ENCODE assay signal across 22 cellular contexts in genomic region chr15:62485170-62485720, GRCh38.
DNase-seq lines count a peak whose midpoint lies in the region; ATAC-seq, FAIRE-seq and TF ChIP-seq lines count a peak whose summit lies in the region.
"Had no signal": no experiment of that assay in that cellular context is flagged by ENCODE, and none has a peak within 500 bp of the region (broad histone marks: within the 10 kb centered on the region; RNA-seq: fewer than 3 reads in every experiment).

No MANE protein-coding gene starts in this region.

- H2BK5ac ChIP-seq in H9 (ENCODE audit: insufficient read length, low read length) = no peak overlapping the region
- no peak overlapping the region for H2BK5ac ChIP-seq in mesendoderm (ENCODE audit: low read length)

- H3K27me3 ChIP-seq in H9 (ENCODE audit: insufficient read depth, low read length) (no peaks in the 10 kb centered on the region), mesendoderm (ENCODE audit: insufficient read depth, low read length, poor library complexity) (no peaks in the 10 kb centered on the region)
- H3K27me3 ChIP-seq: MG63 had no signal

- no peaks in the 10 kb centered on the region for H3K27me3 Mint-ChIP-seq in H9 (ENCODE audit: low read depth)

- H3K14ac ChIP-seq in H9 (ENCODE audit: insufficient read depth, low read length) = no peak overlapping the region; the same call in 1 of the 2 replicates

- H3K36me3 ChIP-seq in mesendoderm (ENCODE audit: control insufficient read depth, insufficient read depth, low read length) = no peaks in the 10 kb centered on the region

- DNase-seq in H9 (no peak), caudate nucleus (lab: John Stamatoyannopoulos, UW) (no peak), mesendoderm (no peak), urothelium cell line (ENCODE audit: low spot score) (no peak), dermis blood vessel endothelial cell (no peak)
- no peak for DNase-seq in stimulated activated CD4-positive, alpha-beta T cell treated with anti-CD3 and anti-CD28 coated beads, Interleukin-2, amount 100 ng/mL, for 48 hours
- DNase-seq: CD8-positive, alpha-beta memory T cell; MG63; NCI-H1048; NCI-H1436; NCI-H187 treated with DMSO at 0.1 percent for 48 hours; NCI-H510A; NK-92 treated with Interleukin-12 subunit alpha and Interleukin-12 subunit beta, amount 100 ng/mL, for 24 hours had no signal

- no CpG with 5 or more reads among the region's 6 CpGs for WGBS in H9 (ENCODE audit: extremely low coverage, insufficient read length, low lambda C conversion rate)
- no CpG with 5 or more reads among the region's 6 CpGs for WGBS in mesendoderm (ENCODE audit: extremely low coverage, insufficient coverage, low lambda C conversion rate)

- H3K18ac ChIP-seq in H9 (ENCODE audit: insufficient read length, low read depth, low read length) = peak overlapping the region; percentile 40
- no peak overlapping the region for H3K18ac ChIP-seq in mesendoderm (ENCODE audit: low read length)

- no peak overlapping the region for H2BK12ac ChIP-seq in H9 (ENCODE audit: insufficient read length, low read depth, low read length)

- H2AFZ ChIP-seq in H9 (ENCODE audit: low read length) = no peak overlapping the region

- no peaks in the 10 kb centered on the region; a peak in 1 of 7 replicates for H3K36me3 Mint-ChIP-seq in H9 (ENCODE audit: insufficient read depth in 1 of 3, low read depth in 3 of 3)
- H3K36me3 Mint-ChIP-seq: CD8-positive, alpha-beta memory T cell had no signal

- no peak overlapping the region for H2BK20ac ChIP-seq in H9 (ENCODE audit: low read depth, low read length, poor library complexity, severe bottlenecking)

- ATAC-seq in HG02981 (IDR thresholded peaks at IDR 0.05; ENCODE audit: unreplicated experiment) = no peak
- ATAC-seq: K562, Panc1, SK-N-SH treated with all-trans-retinoic acid at 6 μM for 48 hours had no signal

- H3K4me1 Mint-ChIP-seq in H9 = peaks cover 18 to 34% of the 10 kb centered on the region in 2 experiments
- H3K4me1 Mint-ChIP-seq: CD8-positive, alpha-beta memory T cell had no signal

- H3K4me2 ChIP-seq in H9 (ENCODE audit: insufficient read depth, insufficient read length, low read length) = no peak overlapping the region
- no peak overlapping the region for H3K4me2 ChIP-seq in mesendoderm (ENCODE audit: low read length)

- peaks cover 3% of the 10 kb centered on the region for H4K20me1 ChIP-seq in H9 (ENCODE audit: control insufficient read depth, insufficient read depth, insufficient read length)

- H3K4me3 ChIP-seq in mesendoderm (ENCODE audit: low read length) = no peak overlapping the region
- H3K4me3 ChIP-seq: K562, MG63 had no signal

- H2BK15ac ChIP-seq in H9 (ENCODE audit: low read depth, low read length) (no peak overlapping the region), mesendoderm (replicated peaks; ENCODE audit: low read depth) (no peak overlapping the region)

- H3K56ac ChIP-seq in H9 (ENCODE audit: insufficient read length, low read depth, low read length) (no peak overlapping the region), mesendoderm (ENCODE audit: low read length) (peak overlapping the region; percentile 47)

- H3T11ph ChIP-seq in H9 (ENCODE audit: low read length) = no peak overlapping the region

- H3K23ac ChIP-seq in H9 (ENCODE audit: insufficient read length, low read depth, low read length) (no peak overlapping the region), mesendoderm (ENCODE audit: low read length) (no peak overlapping the region)

- peak overlapping the region in 1 of 3 experiments; percentile 37; a peak in 1 of 7 replicates for H3K27ac Mint-ChIP-seq in H9
- H3K27ac Mint-ChIP-seq: CD8-positive, alpha-beta memory T cell had no signal

- H3K4ac ChIP-seq in H9 (ENCODE audit: low read depth, low read length) = no peak overlapping the region
- H3K4ac ChIP-seq in mesendoderm (ENCODE audit: low read depth, low read length) = no peak overlapping the region

- H3K79me1 ChIP-seq in H9 (ENCODE audit: insufficient read depth, low read depth, low read length, poor library complexity, severe bottlenecking) (no peaks in the 10 kb centered on the region), mesendoderm (ENCODE audit: low read length) (peaks cover 5% of the 10 kb centered on the region)

- no peaks in the 10 kb centered on the region for H3K23me2 ChIP-seq in H9 (ENCODE audit: insufficient read length, low read depth, low read length, poor library complexity, severe bottlenecking)

- no peak overlapping the region for H3K4me3 Mint-ChIP-seq in H9
- H3K4me3 Mint-ChIP-seq: CD8-positive, alpha-beta memory T cell had no signal

- H2BK120ac ChIP-seq in H9 (ENCODE audit: low read depth, low read length, poor library complexity, severe bottlenecking) (no peak overlapping the region), mesendoderm (ENCODE audit: low read depth, low read length) (no peak overlapping the region)

- no peaks in the 10 kb centered on the region for H3K79me2 ChIP-seq in H9 (ENCODE audit: insufficient read depth, low read length)
- no peaks in the 10 kb centered on the region for H3K79me2 ChIP-seq in mesendoderm (ENCODE audit: control insufficient read depth, insufficient read depth, low read length)

- no peaks in the 10 kb centered on the region for H3K9me3 ChIP-seq in H9 (ENCODE audit: control insufficient read depth, low read depth, low read length)
- H3K9me3 ChIP-seq: MG63 had no signal

- H3K4me1 ChIP-seq in H9 (ENCODE audit: insufficient read depth, low read length) (no peaks in the 10 kb centered on the region; the same call in 1 of the 2 replicates), mesendoderm (ENCODE audit: control insufficient read depth, low read depth, low read length) (peaks cover 17% of the 10 kb centered on the region)

- H3K9ac ChIP-seq in H9 (ENCODE audit: extremely low read depth, insufficient read length, low read length) (no peak overlapping the region), mesendoderm (ENCODE audit: low read length) (no peak overlapping the region)

- H4K8ac ChIP-seq in H9 (replicated peaks; ENCODE audit: insufficient read length, low read depth, low read length) (no peak overlapping the region), mesendoderm (ENCODE audit: low read depth, low read length) (no peak overlapping the region)

- TF ChIP-seq CTCF in H9 (conservative IDR thresholded peaks at IDR 0.05) = no peak

- H4K5ac ChIP-seq in H9 (ENCODE audit: insufficient read length, low read depth, low read length) = no peak overlapping the region
- no peak overlapping the region for H4K5ac ChIP-seq in mesendoderm (ENCODE audit: low read length)

- no peak overlapping the region for H4K91ac ChIP-seq in H9 (ENCODE audit: insufficient read length, low read depth, low read length)

- H3K27ac ChIP-seq in H9 (ENCODE audit: insufficient read length, low read depth, low read length) = no peak overlapping the region
- H3K27ac ChIP-seq in caudate nucleus (ENCODE audit: low read depth, low read length) = peak overlapping the region; percentile 65
- H3K27ac ChIP-seq in mesendoderm (ENCODE audit: low read depth, low read length) = no peak overlapping the region
- H3K27ac ChIP-seq: C4-2B had no signal

- FAIRE-seq in urothelium cell line (lab: Jason Lieb, UNC) = peak; percentile 5
- FAIRE-seq: A204.1, G401.6, GM12892, H54, K562 had no signal

- no peaks in the 10 kb centered on the region for H3K9me3 Mint-ChIP-seq in H9
- H3K9me3 Mint-ChIP-seq: CD8-positive, alpha-beta memory T cell had no signal

- H2AK5ac ChIP-seq in H9 (ENCODE audit: insufficient read length, low read length) (no peak overlapping the region), mesendoderm (ENCODE audit: low read length) (peak overlapping the region; percentile 9)
